23 cellular contexts compared by ENCODE assay signal in the genomic region with DNA sequence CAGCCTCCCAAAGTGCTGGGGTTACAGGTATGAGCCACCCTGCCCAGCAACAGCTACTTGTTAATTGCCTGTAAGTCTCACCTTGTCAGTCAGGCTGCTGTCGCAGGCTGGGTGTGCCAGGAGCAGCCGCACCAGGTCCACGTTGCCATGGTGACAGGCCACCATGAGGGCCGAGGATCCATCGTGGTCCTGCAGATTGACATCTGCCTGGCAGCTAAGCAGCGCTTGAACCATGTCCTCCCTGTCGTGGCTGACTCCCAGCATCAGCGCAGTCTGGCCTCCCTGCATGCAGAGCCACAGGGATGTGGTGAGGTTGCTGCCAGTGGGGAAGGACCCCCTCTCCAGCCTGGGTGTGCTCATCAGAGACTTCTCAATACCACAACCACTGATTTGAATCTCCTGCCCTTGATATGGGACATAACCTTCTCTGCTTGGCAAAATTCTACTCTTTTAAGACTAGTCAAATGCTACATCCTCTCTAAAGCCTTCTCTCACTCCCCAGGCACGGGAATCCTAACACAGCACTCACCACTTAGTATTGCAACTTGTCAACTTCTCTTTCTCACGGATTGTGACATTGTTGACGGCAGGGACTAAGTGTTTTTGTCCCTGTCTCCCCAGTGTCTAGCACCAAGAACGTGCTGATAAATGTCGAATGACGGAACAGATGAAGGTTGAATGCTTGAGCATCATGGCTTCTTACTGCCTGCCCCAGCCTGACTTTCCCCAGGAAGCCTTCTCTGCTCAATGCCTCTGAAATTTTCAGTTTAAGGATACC. TPM values are rescaled to one million over a fixed set of nuclear protein-coding genes. Genes with fewer than 3 reads are reported as not detected.
DNase-seq lines count a peak whose midpoint lies in the region; ATAC-seq, FAIRE-seq and TF ChIP-seq lines count a peak whose summit lies in the region.
"Had no signal": no experiment of that assay in that cellular context is flagged by ENCODE, and none has a peak within 500 bp of the region (broad histone marks: within the 10 kb centered on the region; RNA-seq: fewer than 3 reads in every experiment).

No MANE protein-coding gene starts in this region.

- TF ChIP-seq EP300 in HepG2 (IDR thresholded peaks at IDR 0.05; ENCODE audit: low read depth in 2 of 2, low read length in 2 of 2) (no peak), HepG2 (CRISPR knock-in tag; IDR thresholded peaks at IDR 0.05; ENCODE audit: borderline replicate concordance) (no peak)

- no peak overlapping the region for H3K27ac ChIP-seq in HepG2 (ENCODE audit: extremely low read length, insufficient read depth, low read length)
- H3K27ac ChIP-seq: colonic mucosa, left lung, prostate gland, thoracic aorta had no signal

- no peak overlapping the region for H2AFZ ChIP-seq in HepG2 (ENCODE audit: low read length)

- TF ChIP-seq POLR2A in HepG2 (IDR thresholded peaks at IDR 0.05; ENCODE audit: insufficient read depth in 1 of 2, low read depth in 2 of 2, low read length in 2 of 2): no peak

- no peak overlapping the region for H3K4me2 ChIP-seq in HepG2 (ENCODE audit: low read depth, low read length)

- BruUV-seq in HepG2 (replicated peaks; lab: Mats Ljungman, UMichigan): no TSS peak

- TF ChIP-seq CTCF in HepG2 (CRISPR knock-in tag; IDR thresholded peaks at IDR 0.05): no peak

- POLR2A ChIA-PET in HepG2 (lab: Yijun Ruan, JAX): no interaction called here

- H3K36me3 ChIP-seq in H7 (replicated peaks; ENCODE audit: control insufficient read depth, insufficient read depth, low read length) (no peaks in the 10 kb centered on the region), HepG2 (replicated peaks in 1 of 2; ENCODE audit: control insufficient read depth in 1 of 2, insufficient read depth in 2 of 2, low read length in 2 of 2) (peaks cover 1 to 28% of the 10 kb centered on the region in 2 experiments; a peak in 4 of 5 replicates)
- H3K36me3 ChIP-seq: colonic mucosa, left lung, prostate gland, thoracic aorta had no signal

- ATAC-seq in HepG2 (no peak), HG02571 (IDR thresholded peaks at IDR 0.05; ENCODE audit: unreplicated experiment) (no peak), left lobe of liver (no peak)
- ATAC-seq: activated CD4-positive, alpha-beta T cell treated with anti-CD3 and anti-CD28 coated beads for 36 hours; activated T-cell treated with anti-CD3 and anti-CD28 coated beads, Interleukin-2, amount 50 U/mL, for 72 hours; HCT116; left lung; stimulated activated memory B cell treated with anti-CD40 and anti-IgM and Interleukin-4, amounts not matched to agents 10 μg/mL and 1 μg/mL and 100 μg/mL, for 72 hours had no signal

- H3K4me3 ChIP-seq in H7 (ENCODE audit: insufficient read depth, low read depth, low read length) (no peak overlapping the region), HepG2 (replicated peaks in 1 of 3; ENCODE audit: insufficient read depth in 1 of 3, low read depth in 2 of 3, low read length in 3 of 3) (no peak overlapping the region)
- H3K4me3 ChIP-seq: colonic mucosa, left lung, prostate gland, thoracic aorta had no signal

- intact Hi-C loops in HepG2 (cut with micrococcal nuclease; ENCODE audit: unreplicated experiment): no loop called here

- no peak for FAIRE-seq in HepG2 (lab: Jason Lieb, UNC)

- no peaks in the 10 kb centered on the region for H4K20me1 ChIP-seq in HepG2 (ENCODE audit: insufficient read depth, low read length)

- H3K4me1 ChIP-seq in HepG2 (ENCODE audit: insufficient read depth, low read length): peaks cover 27% of the 10 kb centered on the region
- H3K4me1 ChIP-seq: colonic mucosa, left lung, prostate gland had no signal

- in situ Hi-C loops in HepG2 (cut with HindIII; ENCODE audit: extremely low pct_ligation_motif_present, low pct_unique_long_range_greater_than_20kb): no loop called here

- DNase-seq in NCI-H1694 (lab: John Stamatoyannopoulos, UW) (peak; percentile 21), NCI-H1694 treated with DMSO at 0.1 percent for 48 hours (lab: John Stamatoyannopoulos, UW) (no peak), H7 (peak; percentile 47), RPMI8226 (peak; percentile 11), HepG2 (ENCODE audit: low spot score) (no peak), left lobe of liver (ENCODE audit: low spot score) (no peak)
- DNase-seq in central memory CD4-positive, alpha-beta T cell: no peak
- DNase-seq: activated CD4-positive, alpha-beta T cell treated with anti-CD3 and anti-CD28 coated beads for 36 hours; activated T-cell treated with anti-CD3 and anti-CD28 coated beads, Interleukin-2, amount 50 U/mL, for 72 hours; C1 segment of cervical spinal cord; colonic mucosa; left lung; Right ventricle myocardium superior; stimulated activated CD4-positive, alpha-beta T cell treated with anti-CD3 and anti-CD28 coated beads, Interleukin-1b, Interleukin-23, amount 100 ng/mL, for 48 hours had no signal

- H3K9me3 ChIP-seq in HepG2 (ENCODE audit: low read length): no peaks in the 10 kb centered on the region
- H3K9me3 ChIP-seq: colonic mucosa, left lung, prostate gland, thoracic aorta had no signal

- no peak for TF ChIP-seq RAD21 in HepG2 (CRISPR knock-in tag; IDR thresholded peaks at IDR 0.05)

- H3K79me2 ChIP-seq in HepG2 (ENCODE audit: insufficient read depth, low read length): no peaks in the 10 kb centered on the region

- no peak overlapping the region for H3K9ac ChIP-seq in HepG2 (ENCODE audit: insufficient read depth, low read depth, low read length)

- H3K27me3 ChIP-seq in H7 (ENCODE audit: control insufficient read depth, insufficient read depth, low read length): no peaks in the 10 kb centered on the region; the same call in 1 of the 2 replicates
- no peaks in the 10 kb centered on the region for H3K27me3 ChIP-seq in HepG2 (ENCODE audit: control insufficient read depth in 1 of 2, insufficient read depth in 2 of 2, low read length in 2 of 2)
- H3K27me3 ChIP-seq: colonic mucosa, left lung had no signal

- CTCF ChIA-PET in HepG2 (lab: Yijun Ruan, JAX; ENCODE audit: low intra/inter-chr PET ratio, low total read pairs): no interaction called here

- WGBS in HepG2 (ENCODE audit: low lambda C conversion rate): 93% methylated on average over 10 of the region's 14 CpGs

TF ChIP-seq in HepG2, 621 proteins besides CTCF, POLR2A, EP300 and RAD21:
- TF ChIP-seq ZNF772 (CRISPR knock-in tag; IDR thresholded peaks at IDR 0.05) (no peak), ZZZ3 (CRISPR knock-in tag; IDR thresholded peaks at IDR 0.05; ENCODE audit: borderline replicate concordance) (no peak), RFX1 (IDR thresholded peaks at IDR 0.05) (peak; percentile 15; the same call in 1 of the 2 replicates)
- TF ChIP-seq, protein P1, sequence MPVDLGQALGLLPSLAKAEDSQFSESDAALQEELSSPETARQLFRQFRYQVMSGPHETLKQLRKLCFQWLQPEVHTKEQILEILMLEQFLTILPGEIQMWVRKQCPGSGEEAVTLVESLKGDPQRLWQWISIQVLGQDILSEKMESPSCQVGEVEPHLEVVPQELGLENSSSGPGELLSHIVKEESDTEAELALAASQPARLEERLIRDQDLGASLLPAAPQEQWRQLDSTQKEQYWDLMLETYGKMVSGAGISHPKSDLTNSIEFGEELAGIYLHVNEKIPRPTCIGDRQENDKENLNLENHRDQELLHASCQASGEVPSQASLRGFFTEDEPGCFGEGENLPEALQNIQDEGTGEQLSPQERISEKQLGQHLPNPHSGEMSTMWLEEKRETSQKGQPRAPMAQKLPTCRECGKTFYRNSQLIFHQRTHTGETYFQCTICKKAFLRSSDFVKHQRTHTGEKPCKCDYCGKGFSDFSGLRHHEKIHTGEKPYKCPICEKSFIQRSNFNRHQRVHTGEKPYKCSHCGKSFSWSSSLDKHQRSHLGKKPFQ (CRISPR knock-in tag; IDR thresholded peaks at IDR 0.05; ENCODE audit: insufficient replicate concordance): no peak

RNA-seq across cellular contexts. Expression of gene L1TD1, which starts 52.9 kb away (rescaled TPM):
- total RNA-seq in H7 (2014; rRNA removed; shearing (Covaris generic)): 103 and 168 TPM in 2 replicates
- total RNA-seq in HepG2 (2016; rRNA removed; fragmentation: Illumina TruSeq; extraction: Trizol) (not detected in 2 replicates), left lobe of liver (0.38 TPM)
- total RNA-seq in HepG2 (2016; cell fraction: cytosol; rRNA removed; fragmentation: Illumina TruSeq; extraction: Trizol; ENCODE audit: low read depth): not detected in 2 replicates
- total RNA-seq in HepG2 (2016; cell fraction: insoluble cytoplasmic fraction; rRNA removed; fragmentation: Illumina TruSeq; extraction: Trizol): not detected in 2 replicates
- not detected in 2 replicates for total RNA-seq in HepG2 (2016; cell fraction: membrane; rRNA removed; fragmentation: Illumina TruSeq; extraction: Trizol)
- not detected in 2 replicates for total RNA-seq in HepG2 (2016; cell fraction: nucleus; rRNA removed; fragmentation: Illumina TruSeq; extraction: Trizol)
- not detected in 2 replicates for polyA plus RNA-seq in HepG2 (2011; rRNA removed)
- polyA plus RNA-seq in HepG2 (2011; cell fraction: cytosol; rRNA removed): not detected in 2 replicates
- 0.03 TPM in 1 of 2 replicates, not detected in the other for polyA plus RNA-seq in HepG2 (2011; cell fraction: nucleus; rRNA removed)
- not detected in 2 replicates for polyA plus RNA-seq in HepG2 (2012)
- not detected in 2 replicates for polyA plus RNA-seq in HepG2 (2016; cell fraction: cytosol; fragmentation: Illumina TruSeq; extraction: Trizol; ENCODE audit: low read depth)
- polyA plus RNA-seq in HepG2 (2016; cell fraction: insoluble cytoplasmic fraction; fragmentation: Illumina TruSeq; extraction: Trizol; ENCODE audit: low read depth): not detected in 2 replicates
- polyA plus RNA-seq in HepG2 (2016; cell fraction: membrane; fragmentation: Illumina TruSeq; extraction: Trizol; ENCODE audit: low read depth): not detected in 2 replicates
- not detected in 2 replicates for polyA plus RNA-seq in HepG2 (2016; cell fraction: nucleus; fragmentation: Illumina TruSeq; extraction: Trizol; ENCODE audit: insufficient read depth, low read depth)
- polyA minus RNA-seq in HepG2 (2011; rRNA and poly(A)+ RNA removed; ENCODE audit: low replicate concordance): not detected in 2 replicates
- not detected in 2 replicates for polyA minus RNA-seq in HepG2 (2011; cell fraction: cytosol; rRNA and poly(A)+ RNA removed)
- polyA minus RNA-seq in HepG2 (2011; cell fraction: nucleus; rRNA and poly(A)+ RNA removed): not detected in 2 replicates
- total RNA-seq: activated T-cell treated with anti-CD3 and anti-CD28 coated beads, Interleukin-2, amount 50 U/mL, for 72 hours; glomerular endothelial cell; NCI-H460; OCI-LY7; Right ventricle myocardium superior had no signal
- polyA plus RNA-seq: fibroblast of lung had no signal

Comparison
In these comparisons a context has a peak if more than half of its experiments do, and no peak if none do; other contexts are left out.
1. DNase-seq: peak in NCI-H1694 (single experiment), H7 (single experiment) and RPMI8226 (single experiment); none in NCI-H1694 treated with DMSO at 0.1 percent for 48 hours (single experiment), HepG2 (single experiment), central memory CD4-positive, alpha-beta T cell (single experiment) and left lobe of liver (single experiment).
2. RNA of gene L1TD1, which starts 52.9 kb away (total RNA-seq): 103 to 168 TPM in H7; 0.38 TPM in left lobe of liver (single experiment) and not detected in HepG2; every median in the first group is over 10 times any median in the second.